ENCODE assay signal across 1 cellular context in the genomic region with DNA sequence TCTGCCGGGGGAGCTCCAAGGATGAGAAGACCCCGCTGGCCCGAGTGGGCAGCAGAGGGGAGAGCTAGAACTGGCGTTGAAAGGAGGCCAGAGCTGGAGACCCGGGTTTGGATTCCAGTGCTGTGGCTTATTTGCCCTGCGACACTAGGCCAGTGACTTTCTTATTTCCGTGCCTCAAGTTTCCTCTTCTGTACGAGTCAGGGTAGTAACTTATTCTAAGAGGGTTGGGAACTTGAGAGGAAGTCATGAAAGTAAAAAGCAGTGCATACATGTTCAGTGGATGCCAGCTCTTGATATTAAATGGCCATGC.
TF ChIP-seq lines count a peak whose summit lies in the region.

No MANE protein-coding gene starts in this region.

TF ChIP-seq in HEK293, 187 proteins besides CTCF, POLR2A, EP300 and RAD21 (continued from another document):
- TF ChIP-seq, protein P1, sequence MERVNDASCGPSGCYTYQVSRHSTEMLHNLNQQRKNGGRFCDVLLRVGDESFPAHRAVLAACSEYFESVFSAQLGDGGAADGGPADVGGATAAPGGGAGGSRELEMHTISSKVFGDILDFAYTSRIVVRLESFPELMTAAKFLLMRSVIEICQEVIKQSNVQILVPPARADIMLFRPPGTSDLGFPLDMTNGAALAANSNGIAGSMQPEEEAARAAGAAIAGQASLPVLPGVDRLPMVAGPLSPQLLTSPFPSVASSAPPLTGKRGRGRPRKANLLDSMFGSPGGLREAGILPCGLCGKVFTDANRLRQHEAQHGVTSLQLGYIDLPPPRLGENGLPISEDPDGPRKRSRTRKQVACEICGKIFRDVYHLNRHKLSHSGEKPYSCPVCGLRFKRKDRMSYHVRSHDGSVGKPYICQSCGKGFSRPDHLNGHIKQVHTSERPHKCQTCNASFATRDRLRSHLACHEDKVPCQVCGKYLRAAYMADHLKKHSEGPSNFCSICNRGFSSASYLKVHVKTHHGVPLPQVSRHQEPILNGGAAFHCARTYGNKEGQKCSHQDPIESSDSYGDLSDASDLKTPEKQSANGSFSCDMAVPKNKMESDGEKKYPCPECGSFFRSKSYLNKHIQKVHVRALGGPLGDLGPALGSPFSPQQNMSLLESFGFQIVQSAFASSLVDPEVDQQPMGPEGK (tag by site-specific recombination; IDR thresholded peaks at IDR 0.05) = no peak
- TF ChIP-seq, protein P2, sequence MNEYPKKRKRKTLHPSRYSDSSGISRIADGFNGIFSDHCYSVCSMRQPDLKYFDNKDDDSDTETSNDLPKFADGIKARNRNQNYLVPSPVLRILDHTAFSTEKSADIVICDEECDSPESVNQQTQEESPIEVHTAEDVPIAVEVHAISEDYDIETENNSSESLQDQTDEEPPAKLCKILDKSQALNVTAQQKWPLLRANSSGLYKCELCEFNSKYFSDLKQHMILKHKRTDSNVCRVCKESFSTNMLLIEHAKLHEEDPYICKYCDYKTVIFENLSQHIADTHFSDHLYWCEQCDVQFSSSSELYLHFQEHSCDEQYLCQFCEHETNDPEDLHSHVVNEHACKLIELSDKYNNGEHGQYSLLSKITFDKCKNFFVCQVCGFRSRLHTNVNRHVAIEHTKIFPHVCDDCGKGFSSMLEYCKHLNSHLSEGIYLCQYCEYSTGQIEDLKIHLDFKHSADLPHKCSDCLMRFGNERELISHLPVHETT (tag by site-specific recombination; IDR thresholded peaks at IDR 0.05) = no peak
- TF ChIP-seq SP2 (tag by site-specific recombination; IDR thresholded peaks at IDR 0.05) (no peak), ZNF19 (tag by site-specific recombination; IDR thresholded peaks at IDR 0.05; ENCODE audit: low read depth) (no peak)
